In the genomic region with DNA sequence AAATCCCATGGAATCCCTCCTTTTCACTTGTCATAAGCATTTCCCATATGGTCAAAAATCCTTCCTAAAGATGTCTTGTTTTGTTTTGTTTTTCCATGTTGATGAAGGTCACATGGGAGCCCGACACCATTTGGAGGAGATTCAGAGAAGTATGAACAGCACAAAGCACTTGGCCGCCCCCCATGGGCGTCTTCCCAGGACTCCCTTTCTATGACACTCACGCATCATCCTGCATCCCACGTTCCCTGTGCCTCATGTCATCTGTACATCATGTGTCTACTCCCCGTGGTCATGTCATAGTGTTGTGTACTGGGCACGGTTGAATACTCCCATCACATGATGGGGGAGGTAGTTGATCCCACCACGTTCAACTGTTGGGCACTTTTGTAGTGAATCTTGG, we compare ENCODE assay signal across 1 cellular context.
TF ChIP-seq lines count a peak whose summit lies in the region.

No MANE protein-coding gene starts in this region.

TF ChIP-seq in H1, 55 proteins besides CTCF, POLR2A, EP300 and RAD21:
- TF ChIP-seq POLR2AphosphoS5 (IDR thresholded peaks at IDR 0.05; ENCODE audit: low read depth, low read length) (no peak), BACH1 (IDR thresholded peaks at IDR 0.05; ENCODE audit: low read length) (no peak), SP1 (IDR thresholded peaks at IDR 0.05; ENCODE audit: low read depth, low read length) (no peak), YY1 (IDR thresholded peaks at IDR 0.05; ENCODE audit: low read depth, low read length) (no peak), TAF1 (IDR thresholded peaks at IDR 0.05; ENCODE audit: low read depth, low read length) (no peak), KDM4A (IDR thresholded peaks at IDR 0.05; ENCODE audit: low read depth, low read length, severe bottlenecking) (no peak), FOSL1 (IDR thresholded peaks at IDR 0.05; ENCODE audit: insufficient read depth, low read depth, low read length) (no peak), SIN3A (conservative IDR thresholded peaks at IDR 0.05 in 1 of 2, IDR thresholded peaks at IDR 0.05 in 1 of 2; ENCODE audit: low read depth in 1 of 2, low read length in 2 of 2) (no peak), PHF8 (conservative IDR thresholded peaks at IDR 0.05; ENCODE audit: low read depth, low read length) (no peak), NRF1 (IDR thresholded peaks at IDR 0.05; ENCODE audit: low read depth, low read length) (no peak), RXRA (IDR thresholded peaks at IDR 0.05; ENCODE audit: insufficient read depth, low read depth, low read length) (no peak), GTF2F1 (IDR thresholded peaks at IDR 0.05; ENCODE audit: borderline replicate concordance, low read depth, low read length) (no peak), POU5F1 (IDR thresholded peaks at IDR 0.05; ENCODE audit: low read depth, low read length) (no peak)
- TF ChIP-seq, protein P1, sequence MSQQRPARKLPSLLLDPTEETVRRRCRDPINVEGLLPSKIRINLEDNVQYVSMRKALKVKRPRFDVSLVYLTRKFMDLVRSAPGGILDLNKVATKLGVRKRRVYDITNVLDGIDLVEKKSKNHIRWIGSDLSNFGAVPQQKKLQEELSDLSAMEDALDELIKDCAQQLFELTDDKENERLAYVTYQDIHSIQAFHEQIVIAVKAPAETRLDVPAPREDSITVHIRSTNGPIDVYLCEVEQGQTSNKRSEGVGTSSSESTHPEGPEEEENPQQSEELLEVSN (IDR thresholded peaks at IDR 0.05): no peak
